ENCODE assay signal across 17 cellular contexts in genomic region chr1:190908691-190909090, GRCh38.
DNase-seq lines count a peak whose midpoint lies in the region; TF ChIP-seq lines count a peak whose summit lies in the region.
"Had no signal": no experiment of that assay in that cellular context is flagged by ENCODE, and none has a peak within 500 bp of the region (broad histone marks: within the 10 kb centered on the region; RNA-seq: fewer than 3 reads in every experiment).

No MANE protein-coding gene starts in this region.

- H3K4me3 ChIP-seq in breast epithelium, result no peak overlapping the region
- no peak overlapping the region for H3K4me3 ChIP-seq in fibroblast of lung (replicated peaks in 1 of 4; ENCODE audit: control extremely low read depth in 1 of 4, insufficient read depth in 1 of 4, low read depth in 3 of 4, low read length in 4 of 4)
- no peak overlapping the region for H3K4me3 ChIP-seq in dorsolateral prefrontal cortex
- H3K4me3 ChIP-seq in thyroid gland (replicated peaks in 1 of 3), result no peak overlapping the region
- H3K4me3 ChIP-seq: GM23338, Peyer's patch had no signal

- intact Hi-C loops in MCF 10A (cut with micrococcal nuclease) (no loop called here), breast epithelium (cut with DNase I; ENCODE audit: low total_unique reads) (no loop called here), dorsolateral prefrontal cortex (cut with DNase I) (no loop called here), thyroid gland (cut with DNase I) (no loop called here)

- no peaks in the 10 kb centered on the region for H3K36me3 Mint-ChIP-seq in MCF 10A (ENCODE audit: insufficient read depth, unreplicated experiment)

- CTCF ChIA-PET in MCF 10A (lab: Yijun Ruan, JAX), result no interaction called here

- H3K4me1 Mint-ChIP-seq in MCF 10A (ENCODE audit: insufficient read depth, unreplicated experiment), result peaks cover 18% of the 10 kb centered on the region
- H3K4me1 Mint-ChIP-seq: GM23338 had no signal

- no TSS peak for BruUV-seq in MCF 10A (replicated peaks; lab: Mats Ljungman, UMichigan)

- H3K9me3 Mint-ChIP-seq in MCF 10A (ENCODE audit: unreplicated experiment), result peaks cover 8% of the 10 kb centered on the region

- H3K27me3 ChIP-seq in breast epithelium, result no peaks in the 10 kb centered on the region
- H3K27me3 ChIP-seq in fibroblast of lung (ENCODE audit: control insufficient read depth, insufficient read depth, low read length), result no peaks in the 10 kb centered on the region
- H3K27me3 ChIP-seq in dorsolateral prefrontal cortex, result no peaks in the 10 kb centered on the region
- no peaks in the 10 kb centered on the region for H3K27me3 ChIP-seq in thyroid gland
- H3K27me3 ChIP-seq: Peyer's patch had no signal

- H3K79me2 ChIP-seq in fibroblast of lung (ENCODE audit: control insufficient read depth, insufficient read depth, low read length), result no peaks in the 10 kb centered on the region

- H3K27ac Mint-ChIP-seq in MCF 10A (ENCODE audit: low read depth, unreplicated experiment), result peak overlapping the region; percentile 2
- H3K27ac Mint-ChIP-seq: GM23338 had no signal

- TF ChIP-seq CTCF in MCF 10A (IDR thresholded peaks at IDR 0.05; ENCODE audit: unreplicated experiment) (no peak), breast epithelium (IDR thresholded peaks at IDR 0.05) (no peak), fibroblast of lung (conservative IDR thresholded peaks at IDR 0.05 in 1 of 2, IDR thresholded peaks at IDR 0.05 in 1 of 2; ENCODE audit: low read depth in 1 of 2, low read length in 2 of 2) (no peak), dorsolateral prefrontal cortex (IDR thresholded peaks at IDR 0.05 in 54 of 56, conservative IDR thresholded peaks at IDR 0.05 in 2 of 56; ENCODE audit: low read depth in 1 of 56, partially characterized antibody in 56 of 56) (no peak), thyroid gland (IDR thresholded peaks at IDR 0.05) (no peak)

- no peaks in the 10 kb centered on the region for H3K4me1 ChIP-seq in breast epithelium
- H3K4me1 ChIP-seq in fibroblast of lung (ENCODE audit: control insufficient read depth, extremely low read depth, insufficient read depth, low read length), result no peaks in the 10 kb centered on the region
- H3K4me1 ChIP-seq in thyroid gland, result no peaks in the 10 kb centered on the region
- H3K4me1 ChIP-seq: Peyer's patch had no signal

- H3K9ac ChIP-seq in fibroblast of lung (ENCODE audit: insufficient read depth, low read length), result no peak overlapping the region
- H3K9ac ChIP-seq: KMS-11 had no signal

- POLR2A ChIA-PET in MCF 10A (lab: Yijun Ruan, JAX), result interaction anchor here (0.6 kb wide), 1 partner anchor 1325 kb away, joined by 3 read pairs; no protein-coding TSS in a partner anchor

- no peaks in the 10 kb centered on the region for H3K36me3 ChIP-seq in breast epithelium
- no peaks in the 10 kb centered on the region for H3K36me3 ChIP-seq in fibroblast of lung (ENCODE audit: control insufficient read depth, insufficient read depth, low read length)
- H3K36me3 ChIP-seq in thyroid gland, result no peaks in the 10 kb centered on the region
- H3K36me3 ChIP-seq: Peyer's patch had no signal

- H3K27ac ChIP-seq in breast epithelium (no peak overlapping the region), fibroblast of lung (ENCODE audit: insufficient read depth, low read length) (no peak overlapping the region), dorsolateral prefrontal cortex (no peak overlapping the region), thyroid gland (no peak overlapping the region)
- H3K27ac ChIP-seq: KMS-11, Peyer's patch had no signal

- H4K20me1 ChIP-seq in fibroblast of lung (ENCODE audit: control insufficient read depth, extremely low read depth, insufficient read depth, low read length), result no peaks in the 10 kb centered on the region

- H2AFZ ChIP-seq in fibroblast of lung (ENCODE audit: low read length), result no peak overlapping the region
- H2AFZ ChIP-seq: GM23338 had no signal

- no peak for TF ChIP-seq POLR2A in breast epithelium (IDR thresholded peaks at IDR 0.05)
- no peak for TF ChIP-seq POLR2A in thyroid gland (IDR thresholded peaks at IDR 0.05)

- peak; percentile 27 for DNase-seq in MCF 10A (ENCODE audit: unreplicated experiment)
- no peak for DNase-seq in breast epithelium (ENCODE audit: low spot score in 2 of 2)
- DNase-seq in amniotic epithelial cell (ENCODE audit: low read depth), result peak; percentile 12
- peak; percentile 52 to 61 for DNase-seq in fibroblast of lung (ENCODE audit: low read depth in 2 of 2)
- no peak for DNase-seq in GM19238 (ENCODE audit: insufficient read length, low spot score)
- DNase-seq in dorsolateral prefrontal cortex, result no peak
- no peak for DNase-seq in H4 (ENCODE audit: low spot score)
- DNase-seq in thyroid gland, result no peak
- DNase-seq: 8988T, C1 segment of cervical spinal cord, NCI-H1930, NCI-H2171, NCI-H774, Peyer's patch, SHP77 treated with DMSO at 0.1 percent for 48 hours had no signal

- no peaks in the 10 kb centered on the region for H3K27me3 Mint-ChIP-seq in MCF 10A (ENCODE audit: insufficient read depth, unreplicated experiment)

- H3K9me3 ChIP-seq in breast epithelium (no peaks in the 10 kb centered on the region), fibroblast of lung (ENCODE audit: control insufficient read depth, insufficient read depth, low read depth, low read length) (no peaks in the 10 kb centered on the region), thyroid gland (no peaks in the 10 kb centered on the region)
- H3K9me3 ChIP-seq: Peyer's patch had no signal

- no peak overlapping the region for H3K4me2 ChIP-seq in fibroblast of lung (ENCODE audit: extremely low read depth, insufficient read depth, low read length)
- H3K4me2 ChIP-seq: GM23338, KMS-11 had no signal

- H3K4me3 Mint-ChIP-seq in MCF 10A (ENCODE audit: unreplicated experiment), result no peak overlapping the region
- H3K4me3 Mint-ChIP-seq: GM23338 had no signal

Comparison
In these comparisons a context has a peak if more than half of its experiments do, and no peak if none do; other contexts are left out.
1. DNase-seq: peak in MCF 10A (single experiment), amniotic epithelial cell (single experiment) and fibroblast of lung (2 of 2); none in breast epithelium (0 of 2), GM19238 (single experiment), dorsolateral prefrontal cortex (0 of 10), H4 (single experiment) and thyroid gland (0 of 2).